Comparison of ENCODE assay signal across 15 cellular contexts in genomic region chr11:65379698-65380459, GRCh38. TPM values are rescaled to one million over a fixed set of nuclear protein-coding genes. Genes with fewer than 3 reads are reported as not detected.
DNase-seq lines count a peak whose midpoint lies in the region; ATAC-seq and TF ChIP-seq lines count a peak whose summit lies in the region.
"Had no signal": no experiment of that assay in that cellular context is flagged by ENCODE, and none has a peak within 500 bp of the region (broad histone marks: within the 10 kb centered on the region; RNA-seq: fewer than 3 reads in every experiment).

No MANE protein-coding gene starts in this region.

- H3K4me3 Mint-ChIP-seq in CD4-positive, CD25-positive, alpha-beta regulatory T cell, result peak overlapping the region in 3 of 4 donors; percentile 41 to 55 (median 43)

- no peaks in the 10 kb centered on the region for H3K27me3 ChIP-seq in CD4-positive, CD25-positive, alpha-beta regulatory T cell (ENCODE audit: control insufficient read depth, insufficient read depth, low read length)
- no peaks in the 10 kb centered on the region for H3K27me3 ChIP-seq in DND-41 (ENCODE audit: insufficient read depth, low read length, poor library complexity)
- no peaks in the 10 kb centered on the region for H3K27me3 ChIP-seq in adipocyte (replicated peaks; ENCODE audit: control insufficient read depth, insufficient read depth, low read length)
- H3K27me3 ChIP-seq in neuronal stem cell (ENCODE audit: control insufficient read depth in 3 of 3, insufficient read depth in 3 of 3, low read depth in 1 of 3, low read length in 3 of 3), result peaks cover 0 to 13% (median 0%) of the 10 kb centered on the region in 3 experiments
- H3K27me3 ChIP-seq: gastroesophageal sphincter, suprapubic skin had no signal

- no peak overlapping the region for H4K91ac ChIP-seq in neuronal stem cell (ENCODE audit: low read depth, low read length, poor library complexity)

- WGBS in neuronal stem cell (ENCODE audit: extremely low coverage in 2 of 2, insufficient read length in 2 of 2, insufficient replicate concordance in 1 of 2), 2 donors, result no CpG with 5 or more reads among the region's 13 CpGs

- H3K14ac ChIP-seq in neuronal stem cell (ENCODE audit: low read length), result no peak overlapping the region

- H2AFZ ChIP-seq in DND-41 (ENCODE audit: low read depth, low read length) (no peak overlapping the region), neuronal stem cell (ENCODE audit: low read length) (no peak overlapping the region)

- H4K20me1 ChIP-seq in DND-41 (ENCODE audit: insufficient read depth, low read length), result no peaks in the 10 kb centered on the region

- peaks cover 0 to 44% (median 19%) of the 10 kb centered on the region in 4 donors for H3K4me1 Mint-ChIP-seq in CD4-positive, CD25-positive, alpha-beta regulatory T cell

- H3K27ac Mint-ChIP-seq in CD4-positive, CD25-positive, alpha-beta regulatory T cell, result peak overlapping the region in 2 of 3 donors; percentile 52 to 80

- H2BK15ac ChIP-seq in neuronal stem cell (ENCODE audit: low read length), result peak overlapping the region; percentile 73

- H3K4ac ChIP-seq in neuronal stem cell (ENCODE audit: low read length), result no peak overlapping the region

- no peak for TF ChIP-seq CTCF in DND-41 (IDR thresholded peaks at IDR 0.05; ENCODE audit: borderline replicate concordance, extremely low read depth, low read length, poor library complexity, severe bottlenecking)

- H3K9ac ChIP-seq in DND-41 (ENCODE audit: low read depth, low read length), result 0 out of 2 replicates have a peak overlapping the region, but pooled peaks have one; percentile 74
- peak overlapping the region; percentile 39 for H3K9ac ChIP-seq in adipocyte (ENCODE audit: low read length)
- H3K9ac ChIP-seq in neuronal stem cell (ENCODE audit: low read depth, low read length, poor library complexity), result no peak overlapping the region

- no peak overlapping the region for H3K23ac ChIP-seq in neuronal stem cell (ENCODE audit: low read depth, low read length, poor library complexity)

- H3K36me3 ChIP-seq in CD4-positive, CD25-positive, alpha-beta regulatory T cell (ENCODE audit: control insufficient read depth, insufficient read depth, low read length), result peaks cover 3% of the 10 kb centered on the region
- no peaks in the 10 kb centered on the region for H3K36me3 ChIP-seq in DND-41 (ENCODE audit: insufficient read depth, low read length)
- no peaks in the 10 kb centered on the region for H3K36me3 ChIP-seq in adipocyte (ENCODE audit: control insufficient read depth, insufficient read depth, low read length, severe bottlenecking)
- no peaks in the 10 kb centered on the region for H3K36me3 ChIP-seq in neuronal stem cell (replicated peaks in 1 of 2; ENCODE audit: control insufficient read depth in 2 of 2, insufficient read depth in 2 of 2, low read length in 2 of 2)
- H3K36me3 ChIP-seq: suprapubic skin had no signal

- H3K27ac ChIP-seq in CD4-positive, CD25-positive, alpha-beta regulatory T cell (ENCODE audit: insufficient read depth, low read length, poor library complexity, severe bottlenecking), result no peak overlapping the region
- H3K27ac ChIP-seq in DND-41 (ENCODE audit: low read length) (no peak overlapping the region), neuronal stem cell (replicated peaks; ENCODE audit: low read length) (no peak overlapping the region)

- no peaks in the 10 kb centered on the region for H3K9me3 ChIP-seq in CD4-positive, CD25-positive, alpha-beta regulatory T cell (ENCODE audit: control insufficient read depth in 2 of 2, low read length in 2 of 2)
- H3K9me3 ChIP-seq in DND-41 (ENCODE audit: insufficient read depth, low read length, severe bottlenecking) (no peaks in the 10 kb centered on the region), adipocyte (ENCODE audit: control insufficient read depth, low read length) (no peaks in the 10 kb centered on the region), neuronal stem cell (replicated peaks in 1 of 2; ENCODE audit: control insufficient read depth in 2 of 2, insufficient read depth in 1 of 2, low read depth in 1 of 2, low read length in 2 of 2) (peaks cover 0 to 2% of the 10 kb centered on the region in 2 donors)
- H3K9me3 ChIP-seq: gastroesophageal sphincter, suprapubic skin had no signal

- no peaks in the 10 kb centered on the region for H3K27me3 Mint-ChIP-seq in CD4-positive, CD25-positive, alpha-beta regulatory T cell

- H3K4me1 ChIP-seq in CD4-positive, CD25-positive, alpha-beta regulatory T cell (ENCODE audit: control insufficient read depth, insufficient read depth, low read length, poor library complexity, severe bottlenecking), result peaks cover 44% of the 10 kb centered on the region
- peaks cover 45% of the 10 kb centered on the region for H3K4me1 ChIP-seq in DND-41 (ENCODE audit: insufficient read depth, low read length)
- peaks cover 30% of the 10 kb centered on the region for H3K4me1 ChIP-seq in adipocyte (ENCODE audit: control insufficient read depth, insufficient read depth, low read length)
- peaks cover 12 to 14% of the 10 kb centered on the region in 2 donors for H3K4me1 ChIP-seq in neuronal stem cell (ENCODE audit: control insufficient read depth in 2 of 2, insufficient read depth in 1 of 2, low read depth in 1 of 2, low read length in 2 of 2)

- no peak overlapping the region for H3K4me3 ChIP-seq in CD4-positive, CD25-positive, alpha-beta regulatory T cell (ENCODE audit: low read depth, low read length)
- H3K4me3 ChIP-seq in DND-41 (ENCODE audit: low read depth in 1 of 2, low read length in 2 of 2) (no peak overlapping the region), adipocyte (ENCODE audit: low read length) (no peak overlapping the region), neuronal stem cell (ENCODE audit: low read length in 2 of 2) (no peak overlapping the region)
- H3K4me3 ChIP-seq: gastroesophageal sphincter, suprapubic skin had no signal

- H3K4me2 ChIP-seq in DND-41 (ENCODE audit: insufficient read depth, low read length) (no peak overlapping the region), neuronal stem cell (ENCODE audit: insufficient read depth, low read length, poor library complexity, severe bottlenecking) (no peak overlapping the region)

- no peak overlapping the region for H2BK12ac ChIP-seq in neuronal stem cell (ENCODE audit: low read length)

- no peak for ATAC-seq in CD4-positive, CD25-positive, alpha-beta regulatory T cell (ENCODE audit: low read depth in 2 of 2)
- ATAC-seq in DND-41 (ENCODE audit: insufficient read depth, low read depth), result no peak
- no peak for ATAC-seq in HG02763 (IDR thresholded peaks at IDR 0.05; ENCODE audit: unreplicated experiment)
- ATAC-seq: gastroesophageal sphincter had no signal

- H3K79me1 ChIP-seq in neuronal stem cell (ENCODE audit: low read depth, low read length), result no peaks in the 10 kb centered on the region

- H2AK5ac ChIP-seq in neuronal stem cell (ENCODE audit: low read depth, low read length), result peak overlapping the region; percentile 68

- no peak overlapping the region for H3K18ac ChIP-seq in neuronal stem cell (ENCODE audit: low read length)

- H3K9me3 Mint-ChIP-seq in CD4-positive, CD25-positive, alpha-beta regulatory T cell, result no peaks in the 10 kb centered on the region

- no peak for DNase-seq in CD4-positive, CD25-positive, alpha-beta regulatory T cell
- DNase-seq in DND-41 (no peak), adipocyte (ENCODE audit: low read depth) (no peak), neuronal stem cell (ENCODE audit: low spot score) (no peak), cerebellar nuclear complex (lab: John Stamatoyannopoulos, UW) (no peak), DMS 273 (lab: John Stamatoyannopoulos, UW; ENCODE audit: unreplicated experiment) (no peak)
- DNase-seq: activated CD8-positive, alpha-beta memory T cell treated with anti-CD3 and anti-CD28 coated beads for 24 hours; anterior cingulate cortex; effector memory CD4-positive, alpha-beta T cell; islet precursor cell; NCI-H226; OCI-M1 had no signal

- H3K36me3 Mint-ChIP-seq in CD4-positive, CD25-positive, alpha-beta regulatory T cell, result peaks cover 4% of the 10 kb centered on the region

- H2BK120ac ChIP-seq in neuronal stem cell (ENCODE audit: low read depth, low read length), result peak overlapping the region; percentile 36

- peaks cover 27% of the 10 kb centered on the region for H3K79me2 ChIP-seq in DND-41 (ENCODE audit: insufficient read depth, low read length)

- H2BK5ac ChIP-seq in neuronal stem cell (ENCODE audit: low read length), result no peak overlapping the region

- no peak overlapping the region for H4K8ac ChIP-seq in neuronal stem cell (ENCODE audit: low read depth, low read length)

RNA-seq across cellular contexts. Expression of gene SLC25A45, which starts 2.6 kb away (rescaled TPM):
- total RNA-seq in CD4-positive, CD25-positive, alpha-beta regulatory T cell, result 40.3 TPM
- polyA plus RNA-seq in CD4-positive, CD25-positive, alpha-beta regulatory T cell, result 10 to 100 TPM; 11.1 to 16.9 (median 13.8) TPM
- polyA plus RNA-seq in neuronal stem cell (2013, experiment 1 of 2), result 0.43 TPM
- 0.32 TPM for polyA plus RNA-seq in neuronal stem cell (2013, experiment 2 of 2)

RNA-seq across cellular contexts. Expression of gene FRMD8, which starts 6.6 kb away (rescaled TPM):
- 47.4 TPM for total RNA-seq in CD4-positive, CD25-positive, alpha-beta regulatory T cell
- 10 to 100 TPM; 48.7 to 55.1 (median 53.9) TPM for polyA plus RNA-seq in CD4-positive, CD25-positive, alpha-beta regulatory T cell
- 5.9 TPM for polyA plus RNA-seq in neuronal stem cell (2013, experiment 1 of 2)
- 6.1 TPM for polyA plus RNA-seq in neuronal stem cell (2013, experiment 2 of 2)

RNA-seq across cellular contexts. Expression of gene TIGD3, which starts 25.3 kb away (rescaled TPM):
- 0.37 TPM for total RNA-seq in CD4-positive, CD25-positive, alpha-beta regulatory T cell
- under 1 TPM; 0.19 to 0.90 (median 0.59) TPM for polyA plus RNA-seq in CD4-positive, CD25-positive, alpha-beta regulatory T cell
- polyA plus RNA-seq in neuronal stem cell (2013, experiment 1 of 2), result 1.8 TPM
- polyA plus RNA-seq in neuronal stem cell (2013, experiment 2 of 2), result 1.6 TPM

RNA-seq across cellular contexts. Expression of gene NEAT1, which starts 42.7 kb away (rescaled TPM):
- 890 TPM for total RNA-seq in CD4-positive, CD25-positive, alpha-beta regulatory T cell
- polyA plus RNA-seq in CD4-positive, CD25-positive, alpha-beta regulatory T cell, result 1 to 10 TPM; 1.4 to 3.1 (median 1.9) TPM
- 2.0 TPM for polyA plus RNA-seq in neuronal stem cell (2013, experiment 1 of 2)
- polyA plus RNA-seq in neuronal stem cell (2013, experiment 2 of 2), result 2.5 TPM

RNA-seq across cellular contexts. Expression of gene DPF2, which starts 46.2 kb away (rescaled TPM):
- total RNA-seq in CD4-positive, CD25-positive, alpha-beta regulatory T cell, result 67.0 TPM
- polyA plus RNA-seq in CD4-positive, CD25-positive, alpha-beta regulatory T cell, result 10 to 100 TPM; 70.3 to 81.4 (median 74.9) TPM
- 78.6 TPM for polyA plus RNA-seq in neuronal stem cell (2013, experiment 1 of 2)
- polyA plus RNA-seq in neuronal stem cell (2013, experiment 2 of 2), result 77.3 TPM
